14 cellular contexts compared by ENCODE assay signal in the genomic region with DNA sequence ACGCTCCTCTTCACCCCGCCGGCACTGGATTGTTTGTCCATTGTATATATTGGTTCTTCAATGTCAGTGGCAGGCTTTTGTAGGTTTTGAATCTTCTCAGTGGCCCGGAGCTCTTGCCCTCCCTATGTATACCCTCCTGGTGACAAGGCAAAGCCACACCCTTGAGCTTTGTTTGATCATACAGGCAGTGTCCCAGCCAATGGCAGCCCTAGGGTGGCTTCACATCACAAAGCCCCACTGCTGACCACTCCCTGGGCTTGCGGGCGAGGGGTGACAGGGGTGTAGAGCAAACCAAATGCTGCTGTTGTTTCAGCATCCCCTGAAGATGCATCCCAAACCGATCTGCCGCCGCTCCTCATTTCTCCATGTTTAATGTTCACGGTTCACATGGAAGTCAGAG. TPM values are rescaled to one million over a fixed set of nuclear protein-coding genes. Genes with fewer than 3 reads are reported as not detected.
"Had no signal": no experiment of that assay in that cellular context is flagged by ENCODE, and none has a peak within 500 bp of the region (broad histone marks: within the 10 kb centered on the region; RNA-seq: fewer than 3 reads in every experiment).

A gene with protein sequence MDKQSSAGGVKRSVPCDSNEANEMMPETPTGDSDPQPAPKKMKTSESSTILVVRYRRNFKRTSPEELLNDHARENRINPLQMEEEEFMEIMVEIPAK (minus strand): TSS at position 101 of the 400 bp plus-strand sequence. CDS start 60 bp downstream, at position 41.

RNA-seq across cellular contexts. Expression of the gene that starts here (rescaled TPM):
- total RNA-seq: activated B cell treated with CpG ODN at 0.5 μM for 24 hours; activated CD4-positive, alpha-beta memory T cell treated with anti-CD3 and anti-CD28 coated beads for 36 hours; activated CD4-positive, alpha-beta memory T cell treated with anti-CD3 and anti-CD28 coated beads, Interleukin-2, amount 10 ng/mL, durations not matched to agents 7 days and 5 days; activated CD4-positive, alpha-beta T cell treated with anti-CD3 and anti-CD28 coated beads for 36 hours; activated CD4-positive, alpha-beta T cell treated with anti-CD3 and anti-CD28 coated beads, Interleukin-2, amount 10 ng/mL, durations not matched to agents 24 days and 14 days; activated CD4-positive, alpha-beta T cell treated with anti-CD3 and anti-CD28 coated beads, Interleukin-2, amount 10 ng/mL, durations not matched to agents 7 days and 5 days; activated CD8-positive, alpha-beta memory T cell treated with anti-CD3 and anti-CD28 coated beads for 36 hours; activated CD8-positive, alpha-beta memory T cell treated with anti-CD3 and anti-CD28 coated beads, Interleukin-2, amount 10 ng/mL, durations not matched to agents 7 days and 5 days; activated CD8-positive, alpha-beta T cell treated with anti-CD3 and anti-CD28 coated beads for 36 hours; activated CD8-positive, alpha-beta T cell treated with anti-CD3 and anti-CD28 coated beads, Interleukin-2, amount 10 ng/mL, durations not matched to agents 7 days and 5 days; T-helper 1 cell treated with Interleukin-12 subunit alpha and Interleukin-12 subunit beta and Interleukin-4 antibody, amounts not matched to agents 30 ng/mL and 1 ng/mL, for 36 hours; T-helper 17 cell; T-helper 2 cell treated with Interferon-gamma antibody and Interleukin-4, amounts not matched to agents 100 ng/mL and 5 ng/mL, for 36 hours; WTC11 had no signal
